1 cellular context compared by ENCODE assay signal in the genomic region with DNA sequence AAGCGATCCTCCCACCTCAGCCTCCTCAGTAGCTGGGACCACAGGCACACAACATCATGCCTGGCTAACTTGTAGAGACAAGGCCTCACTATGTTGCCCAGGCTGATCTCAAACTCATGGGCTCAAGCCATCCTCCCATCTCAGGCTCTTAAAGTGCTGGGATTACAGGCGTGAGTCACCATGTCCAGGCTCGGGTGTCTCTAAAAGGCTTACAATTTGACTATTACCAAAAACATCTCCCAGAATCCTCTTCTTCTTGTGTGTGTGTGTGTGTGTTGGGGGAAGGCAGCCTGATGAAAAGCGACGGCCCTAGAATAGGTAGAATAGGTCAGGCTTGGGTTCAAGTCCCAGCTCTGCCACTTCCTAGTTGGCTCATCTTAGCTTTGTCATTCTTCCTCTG.
TF ChIP-seq lines count a peak whose summit lies in the region.

No MANE protein-coding gene starts in this region.

TF ChIP-seq in SK-N-SH, 30 proteins besides CTCF, POLR2A, EP300 and RAD21:
- TF ChIP-seq GABPA (IDR thresholded peaks at IDR 0.05; ENCODE audit: low read depth) (no peak), FOSL2 (IDR thresholded peaks at IDR 0.05; ENCODE audit: borderline replicate concordance, low read depth) (peak; percentile 26; the same call in 1 of the 2 replicates), RFX5 (IDR thresholded peaks at IDR 0.05; ENCODE audit: low read length) (no peak)
